Comparison of ENCODE assay signal across 1 cellular context in genomic region chr10:17257466-17258321, GRCh38.
TF ChIP-seq lines count a peak whose summit lies in the region.

No MANE protein-coding gene starts in this region.

TF ChIP-seq in HepG2, 621 proteins besides CTCF, POLR2A, EP300 and RAD21 (continued from another document):
- TF ChIP-seq STAG1 (CRISPR knock-in tag; IDR thresholded peaks at IDR 0.05) (peak; percentile 91), U2AF1 (optimal IDR thresholded peaks at IDR 0.05; ENCODE audit: low read depth, low read length) (no peak), SMC3 (IDR thresholded peaks at IDR 0.05; ENCODE audit: low read length) (peak; percentile 93), SOX13 (IDR thresholded peaks at IDR 0.05) (no peak), SOX13 (CRISPR knock-in tag; conservative IDR thresholded peaks at IDR 0.05 in 1 of 2, IDR thresholded peaks at IDR 0.05 in 1 of 2) (no peak), ZNF784 (CRISPR knock-in tag; IDR thresholded peaks at IDR 0.05; ENCODE audit: borderline replicate concordance) (no peak), ZFP62 (CRISPR knock-in tag; IDR thresholded peaks at IDR 0.05) (no peak), ZNF629 (CRISPR knock-in tag; conservative IDR thresholded peaks at IDR 0.05) (no peak)
